Comparison of ENCODE assay signal across 21 cellular contexts in genomic region chr3:175805825-175806224, GRCh38.
"Had no signal": no experiment of that assay in that cellular context is flagged by ENCODE, and none has a peak within 500 bp of the region (broad histone marks: within the 10 kb centered on the region; RNA-seq: fewer than 3 reads in every experiment).

No MANE protein-coding gene starts in this region.

- H3K27me3 ChIP-seq: colonic mucosa, esophagus squamous epithelium, spleen, transverse colon had no signal

- H3K27me3 Mint-ChIP-seq: natural killer cell treated with Interleukin-12 subunit alpha and Interleukin-12 subunit beta and Interleukin-15 and Interleukin-18, amount 100 ng/mL, for 72 hours; stimulated activated memory B cell treated with anti-CD40 and anti-IgM and Interleukin-4, amounts not matched to agents 10 μg/mL and 1 μg/mL and 100 μg/mL, for 72 hours; stimulated activated naive CD8-positive, alpha-beta T cell treated with anti-CD3 and anti-CD28 coated beads, Interleukin-15, Interleukin-2, amounts not matched to agents 100 ng/mL and 50 ng/mL, for 24 hours had no signal

- H3K27ac Mint-ChIP-seq: natural killer cell treated with Interleukin-12 subunit alpha and Interleukin-12 subunit beta and Interleukin-15 and Interleukin-18, amount 100 ng/mL, for 72 hours; stimulated activated memory B cell treated with anti-CD40 and anti-IgM and Interleukin-4, amounts not matched to agents 10 μg/mL and 1 μg/mL and 100 μg/mL, for 72 hours; stimulated activated naive CD8-positive, alpha-beta T cell treated with anti-CD3 and anti-CD28 coated beads, Interleukin-15, Interleukin-2, amounts not matched to agents 100 ng/mL and 50 ng/mL, for 24 hours had no signal

- H3K9me3 Mint-ChIP-seq: natural killer cell treated with Interleukin-12 subunit alpha and Interleukin-12 subunit beta and Interleukin-15 and Interleukin-18, amount 100 ng/mL, for 72 hours; stimulated activated memory B cell treated with anti-CD40 and anti-IgM and Interleukin-4, amounts not matched to agents 10 μg/mL and 1 μg/mL and 100 μg/mL, for 72 hours had no signal

- H3K9me3 ChIP-seq: colonic mucosa, esophagus squamous epithelium, spleen, thoracic aorta, transverse colon had no signal

- H3K4me1 ChIP-seq: colonic mucosa, esophagus squamous epithelium, spleen, transverse colon had no signal

- H3K4me3 Mint-ChIP-seq: natural killer cell treated with Interleukin-12 subunit alpha and Interleukin-12 subunit beta and Interleukin-15 and Interleukin-18, amount 100 ng/mL, for 72 hours; stimulated activated memory B cell treated with anti-CD40 and anti-IgM and Interleukin-4, amounts not matched to agents 10 μg/mL and 1 μg/mL and 100 μg/mL, for 72 hours; stimulated activated naive CD8-positive, alpha-beta T cell treated with anti-CD3 and anti-CD28 coated beads, Interleukin-15, Interleukin-2, amounts not matched to agents 100 ng/mL and 50 ng/mL, for 24 hours had no signal

- H3K36me3 Mint-ChIP-seq: natural killer cell treated with Interleukin-12 subunit alpha and Interleukin-12 subunit beta and Interleukin-15 and Interleukin-18, amount 100 ng/mL, for 72 hours; stimulated activated memory B cell treated with anti-CD40 and anti-IgM and Interleukin-4, amounts not matched to agents 10 μg/mL and 1 μg/mL and 100 μg/mL, for 72 hours had no signal

- H3K27ac ChIP-seq: colonic mucosa, esophagus squamous epithelium, spleen, thoracic aorta, transverse colon had no signal

- H3K4me3 ChIP-seq: colonic mucosa, esophagus squamous epithelium, spleen, thoracic aorta, transverse colon had no signal

- H3K4me1 Mint-ChIP-seq: stimulated activated memory B cell treated with anti-CD40 and anti-IgM and Interleukin-4, amounts not matched to agents 10 μg/mL and 1 μg/mL and 100 μg/mL, for 72 hours had no signal

- DNase-seq: colonic mucosa; dermis blood vessel endothelial cell; esophagus squamous epithelium; foreskin melanocyte; head of caudate nucleus; hippocampal formation; kidney glomerular epithelial cell; mammary epithelial cell; midbrain; spleen; stimulated activated CD4-positive, alpha-beta T cell treated with anti-CD3 and anti-CD28 coated beads, Interleukin-15, amount 100 ng/mL, for 24 hours; stimulated activated CD4-positive, alpha-beta T cell treated with anti-CD3 and anti-CD28 coated beads, Interleukin-1b, Interleukin-23, amount 100 ng/mL, for 48 hours; stimulated activated CD4-positive, alpha-beta T cell treated with anti-CD3 and anti-CD28 coated beads, Interleukin-4, amount 100 ng/mL, for 24 hours; substantia nigra; transverse colon had no signal

- ATAC-seq: left lobe of liver; natural killer cell treated with Interleukin-12 subunit alpha and Interleukin-12 subunit beta and Interleukin-15 and Interleukin-18, amount 100 ng/mL, for 72 hours; sciatic nerve; stimulated activated memory B cell treated with anti-CD40 and anti-IgM and Interleukin-4, amounts not matched to agents 10 μg/mL and 1 μg/mL and 100 μg/mL, for 72 hours had no signal

- H3K36me3 ChIP-seq: colonic mucosa, esophagus squamous epithelium, spleen, thoracic aorta, transverse colon had no signal
